Comparison of ENCODE assay signal across 8 cellular contexts in genomic region chr2:231462729-231463465, GRCh38. TPM values are rescaled to one million over a fixed set of nuclear protein-coding genes. Genes with fewer than 3 reads are reported as not detected.
DNase-seq lines count a peak whose midpoint lies in the region; ATAC-seq, FAIRE-seq and TF ChIP-seq lines count a peak whose summit lies in the region.

No MANE protein-coding gene starts in this region.

- no peaks in the 10 kb centered on the region for H3K27me3 Mint-ChIP-seq in activated CD4-positive, alpha-beta T cell treated with anti-CD3 and anti-CD28 coated beads for 36 hours
- peaks cover 15% of the 10 kb centered on the region for H3K27me3 Mint-ChIP-seq in activated naive CD8-positive, alpha-beta T cell treated with anti-CD3 and anti-CD28 coated beads for 36 hours

- H3K27ac ChIP-seq in keratinocyte (ENCODE audit: control insufficient read depth, insufficient read depth, low read length) (peak overlapping the region; percentile 97), testis (peak overlapping the region in 1 of 2 donors; percentile 97), RWPE1 (no peak overlapping the region)

- WGBS in testis, 2 donors, result 10% methylated on average over 4 of the region's 4 CpGs

- no peak for ATAC-seq in activated CD4-positive, alpha-beta T cell treated with anti-CD3 and anti-CD28 coated beads for 36 hours
- no peak for ATAC-seq in esophagus mucosa

- FAIRE-seq in keratinocyte (lab: Jason Lieb, UNC), result no peak

- H3K36me3 ChIP-seq in keratinocyte (ENCODE audit: control insufficient read depth in 2 of 2, extremely low read depth in 1 of 2, insufficient read depth in 2 of 2, low read length in 2 of 2) (peaks cover 38 to 47% of the 10 kb centered on the region in 2 experiments), testis (ENCODE audit: low read depth, missing control alignments) (no peaks in the 10 kb centered on the region)

- H3K4me1 Mint-ChIP-seq in activated CD4-positive, alpha-beta T cell treated with anti-CD3 and anti-CD28 coated beads for 36 hours, result peaks cover 53% of the 10 kb centered on the region
- H3K4me1 Mint-ChIP-seq in activated naive CD8-positive, alpha-beta T cell treated with anti-CD3 and anti-CD28 coated beads for 36 hours, result peaks cover 45% of the 10 kb centered on the region

- H3K9ac ChIP-seq in keratinocyte (ENCODE audit: control insufficient read depth, extremely low read depth, insufficient read depth, low read length), result peak overlapping the region; percentile 99

- POLR2A ChIA-PET in activated CD4-positive, alpha-beta T cell treated with anti-CD3 and anti-CD28 coated beads for 36 hours (lab: Charles Lee), result interaction anchor here (0.7 to 4.0 kb wide), 10 partner anchors 8 to 251 kb away, joined by 5 to 30 read pairs (median 16); partner anchors contain the start of gene PTMA
- POLR2A ChIA-PET in HEK293T (lab: Yijun Ruan, JAX) (interaction anchor here (0.9 to 6.9 kb wide), 9 partner anchors 9 to 159 kb away, joined by 3 to 135 read pairs (median 7); no protein-coding TSS in a partner anchor), RWPE1 (lab: Yijun Ruan, JAX; ENCODE audit: low non-redundant PET) (interaction anchor here (1.0 to 1.6 kb wide), 2 partner anchors 8 to 20 kb away, joined by 4 to 6 read pairs; no protein-coding TSS in a partner anchor)

- H3K9me3 Mint-ChIP-seq in activated CD4-positive, alpha-beta T cell treated with anti-CD3 and anti-CD28 coated beads for 36 hours (ENCODE audit: low read depth), result no peaks in the 10 kb centered on the region
- H3K9me3 Mint-ChIP-seq in activated naive CD8-positive, alpha-beta T cell treated with anti-CD3 and anti-CD28 coated beads for 36 hours, result no peaks in the 10 kb centered on the region

- peak overlapping the region; percentile 75 for H3K4me2 ChIP-seq in keratinocyte (ENCODE audit: control insufficient read depth, extremely low read depth, insufficient read depth, low read depth, low read length)

- peaks cover 58% of the 10 kb centered on the region for H3K79me2 ChIP-seq in keratinocyte (ENCODE audit: control insufficient read depth, insufficient read depth, low read length)

- dilution Hi-C loops in keratinocyte (cut with MboI; ENCODE audit: extremely low pct_ligation_motif_present, low sequenced_read_pairs), result no loop called here

- H2AFZ ChIP-seq in keratinocyte (ENCODE audit: control insufficient read depth, low read length), result no peak overlapping the region

- H3K27ac Mint-ChIP-seq in activated CD4-positive, alpha-beta T cell treated with anti-CD3 and anti-CD28 coated beads for 36 hours, result peak overlapping the region; percentile 99
- peak overlapping the region; percentile 99 for H3K27ac Mint-ChIP-seq in activated naive CD8-positive, alpha-beta T cell treated with anti-CD3 and anti-CD28 coated beads for 36 hours

- no peaks in the 10 kb centered on the region for H3K9me1 ChIP-seq in keratinocyte (ENCODE audit: control insufficient read depth, extremely low read depth, insufficient read depth, low read length)

- no peak for TF ChIP-seq CTCF in keratinocyte (optimal IDR thresholded peaks at IDR 0.05 in 1 of 3, IDR thresholded peaks at IDR 0.05 in 1 of 3, conservative IDR thresholded peaks at IDR 0.05 in 1 of 3; ENCODE audit: extremely low read depth in 1 of 3, insufficient read depth in 2 of 3, low read length in 3 of 3)
- no peak for TF ChIP-seq CTCF in testis (IDR thresholded peaks at IDR 0.05)
- TF ChIP-seq CTCF in RWPE1 (conservative IDR thresholded peaks at IDR 0.05; ENCODE audit: low read depth), result no peak

- peaks cover 58% of the 10 kb centered on the region for H3K36me3 Mint-ChIP-seq in activated CD4-positive, alpha-beta T cell treated with anti-CD3 and anti-CD28 coated beads for 36 hours (ENCODE audit: low read depth)
- peaks cover 58% of the 10 kb centered on the region for H3K36me3 Mint-ChIP-seq in activated naive CD8-positive, alpha-beta T cell treated with anti-CD3 and anti-CD28 coated beads for 36 hours

- H3K27me3 ChIP-seq in keratinocyte (ENCODE audit: control insufficient read depth, extremely low read depth, insufficient read depth, low read length) (no peaks in the 10 kb centered on the region), testis (no peaks in the 10 kb centered on the region)

- H3K4me1 ChIP-seq in keratinocyte (ENCODE audit: control insufficient read depth, extremely low read depth, insufficient read depth, low read length) (peaks cover 16% of the 10 kb centered on the region), testis (peaks cover 16% of the 10 kb centered on the region)

- CTCF ChIA-PET in activated CD4-positive, alpha-beta T cell treated with anti-CD3 and anti-CD28 coated beads for 36 hours (lab: Charles Lee), result interaction anchor here (1.4 to 8.9 kb wide), 4 partner anchors 11 to 245 kb away, joined by 3 to 96 read pairs (median 9); partner anchors contain the start of gene PTMA
- CTCF ChIA-PET in HEK293T (lab: Yijun Ruan, JAX) (interaction anchor here (0.9 kb wide), 1 partner anchor 11 kb away, joined by 4 read pairs; no protein-coding TSS in a partner anchor), RWPE1 (lab: Yijun Ruan, JAX) (interaction anchor here (1.0 kb wide), 1 partner anchor 11 kb away, joined by 7 read pairs; no protein-coding TSS in a partner anchor)

- intact Hi-C loops in activated CD4-positive, alpha-beta T cell treated with anti-CD3 and anti-CD28 coated beads for 36 hours (cut with DNase I, micrococcal nuclease), result no loop called here
- intact Hi-C loops in testis (cut with DNase I; ENCODE audit: low total_unique reads), result no loop called here

- TF ChIP-seq POLR2A in testis (IDR thresholded peaks at IDR 0.05), result no peak

- H4K20me1 ChIP-seq in keratinocyte (ENCODE audit: control insufficient read depth, extremely low read depth, insufficient read depth, low read length), result peaks cover 36% of the 10 kb centered on the region

- DNase-seq in activated CD4-positive, alpha-beta T cell treated with anti-CD3 and anti-CD28 coated beads for 36 hours, result no peak
- DNase-seq in activated CD4-positive, alpha-beta T cell treated with anti-CD3 and anti-CD28 coated beads for 4 hours, result no peak
- DNase-seq in activated naive CD8-positive, alpha-beta T cell treated with anti-CD3 and anti-CD28 coated beads for 36 hours, result no peak
- DNase-seq in keratinocyte (ENCODE audit: low read depth, low spot score), result no peak
- DNase-seq in testis, result no peak
- no peak for DNase-seq in HEK293T (ENCODE audit: extremely low spot score)
- DNase-seq in RWPE1 (ENCODE audit: low spot score), result no peak

- H3K4me3 ChIP-seq in keratinocyte (ENCODE audit: control insufficient read depth in 2 of 3, extremely low read depth in 1 of 3, insufficient read depth in 2 of 3, low read depth in 1 of 3, low read length in 3 of 3) (peak overlapping the region; percentile 79 to 96 (median 86)), testis (peak overlapping the region; percentile 90 to 93)

- peak overlapping the region; percentile 98 for H3K4me3 Mint-ChIP-seq in activated CD4-positive, alpha-beta T cell treated with anti-CD3 and anti-CD28 coated beads for 36 hours
- peak overlapping the region; percentile 93 for H3K4me3 Mint-ChIP-seq in activated naive CD8-positive, alpha-beta T cell treated with anti-CD3 and anti-CD28 coated beads for 36 hours

- no peaks in the 10 kb centered on the region for H3K9me3 ChIP-seq in keratinocyte (ENCODE audit: control insufficient read depth, low read depth, low read length)
- no peaks in the 10 kb centered on the region for H3K9me3 ChIP-seq in testis

TF ChIP-seq in HEK293T, 16 proteins besides CTCF, POLR2A, EP300 and RAD21:
- no peak for TF ChIP-seq FOXA1 (IDR thresholded peaks at IDR 0.05)
- no peak for TF ChIP-seq ZNF384 (IDR thresholded peaks at IDR 0.05)
- no peak for TF ChIP-seq ARNT (IDR thresholded peaks at IDR 0.05)
- no peak for TF ChIP-seq TARDBP (IDR thresholded peaks at IDR 0.05)
- TF ChIP-seq L3MBTL2 (conservative IDR thresholded peaks at IDR 0.05), result no peak
- TF ChIP-seq CTBP1 (IDR thresholded peaks at IDR 0.05; ENCODE audit: borderline replicate concordance), result no peak
- TF ChIP-seq NFRKB (IDR thresholded peaks at IDR 0.05), result no peak
- TF ChIP-seq BHLHE40 (IDR thresholded peaks at IDR 0.05; ENCODE audit: borderline replicate concordance), result no peak
- TF ChIP-seq SP1 (IDR thresholded peaks at IDR 0.05), result no peak
- TF ChIP-seq PKNOX1 (IDR thresholded peaks at IDR 0.05), result no peak
- no peak for TF ChIP-seq SUZ12 (IDR thresholded peaks at IDR 0.05)

RNA-seq across cellular contexts. Expression of gene NCL, which starts 1.4 kb away (rescaled TPM):
- total RNA-seq in activated CD4-positive, alpha-beta T cell treated with anti-CD3 and anti-CD28 coated beads for 36 hours, result 1,000 to 10,000 TPM; 1,311 to 1,332 TPM
- total RNA-seq in activated naive CD8-positive, alpha-beta T cell treated with anti-CD3 and anti-CD28 coated beads for 36 hours, result 1,000 to 10,000 TPM; 2,049 to 2,118 TPM
- polyA plus RNA-seq in keratinocyte (103 to 247 TPM (median 123 TPM) in 3 replicates), testis (ENCODE audit: insufficient read depth, low read depth, low replicate concordance) (293 TPM)
- polyA plus RNA-seq in keratinocyte (2011; ENCODE audit: low read depth), result 560 TPM
- 241 and 313 TPM in 2 replicates for polyA plus RNA-seq in keratinocyte (2011; cell fraction: cytosol; rRNA removed)
- polyA plus RNA-seq in keratinocyte (2011; cell fraction: nucleus; rRNA removed), result 345 and 392 TPM in 2 replicates
- 186 and 511 TPM in 2 replicates for polyA plus RNA-seq in keratinocyte (2012; ENCODE audit: low replicate concordance)
- 15.1 to 107 TPM (median 36.5 TPM) in 3 replicates for polyA minus RNA-seq in keratinocyte
- polyA minus RNA-seq in keratinocyte (2011; cell fraction: cytosol; rRNA and poly(A)+ RNA removed), result 50.8 TPM
- 24.5 and 111 TPM in 2 replicates for polyA minus RNA-seq in keratinocyte (2011; cell fraction: nucleus; rRNA and poly(A)+ RNA removed)
- total RNA-seq in testis (100 to 1,000 TPM; 207 to 224 TPM), esophagus mucosa (403 TPM)
